Comparison of ENCODE assay signal across 43 cellular contexts in genomic region chr1:26984291-26984690, GRCh38. TPM values are rescaled to one million over a fixed set of nuclear protein-coding genes. Genes with fewer than 3 reads are reported as not detected.
"Had no signal": no experiment of that assay in that cellular context is flagged by ENCODE, and none has a peak within 500 bp of the region (broad histone marks: within the 10 kb centered on the region; RNA-seq: fewer than 3 reads in every experiment).

No MANE protein-coding gene starts in this region.

- H3K9me3 Mint-ChIP-seq: activated naive CD4-positive, alpha-beta T cell treated with anti-CD3 and anti-CD28 coated beads for 36 hours; activated naive CD4-positive, alpha-beta T cell treated with anti-CD3 and anti-CD28 coated beads, Interleukin-2, amount 10 ng/mL, durations not matched to agents 7 days and 5 days; activated naive CD4-positive, alpha-beta T cell treated with anti-CD3 and anti-CD28 coated beads, Interleukin-2, amount 50 U/mL, for 24 hours; activated naive CD4-positive, alpha-beta T cell treated with anti-CD3 and anti-CD28 coated beads, Interleukin-2, amount 50 U/mL, for 72 hours; activated naive CD8-positive, alpha-beta T cell treated with anti-CD3 and anti-CD28 coated beads for 36 hours; activated naive CD8-positive, alpha-beta T cell treated with anti-CD3 and anti-CD28 coated beads, Interleukin-2, amount 10 ng/mL, durations not matched to agents 7 days and 5 days; activated naive CD8-positive, alpha-beta T cell treated with anti-CD3 and anti-CD28 coated beads, Interleukin-2, amount 50 U/mL, for 24 hours; activated T-cell treated with anti-CD3 and anti-CD28 coated beads, Interleukin-2, amount 50 U/mL, for 24 hours; activated T-cell treated with anti-CD3 and anti-CD28 coated beads, Interleukin-2, amount 50 U/mL, for 4 hours; activated T-cell treated with anti-CD3 and anti-CD28 coated beads, Interleukin-2, amount 50 U/mL, for 72 hours; activated T-helper 1 cell treated with anti-CD3 and anti-CD28 coated beads, Interleukin-12 subunit alpha, Interleukin-12 subunit beta, Interleukin-2, Interleukin-4 antibody, amounts not matched to agents 30 ng/mL and 10 ng/mL and 1 ng/mL, durations not matched to agents 14 hours and 24 hours and 36 hours; activated T-helper 17 cell treated with anti-CD3 and anti-CD28 coated beads, Interleukin-2, amount 50 U/mL, for 72 hours; activated T-helper 2 cell treated with anti-CD3 and anti-CD28 coated beads, Interferon-gamma antibody, Interleukin-2, Interleukin-4, amounts not matched to agents 10 μg/mL and 5 μg/mL and 100 μg/mL, durations not matched to agents 14 hours and 24 hours and 36 hours; central memory CD8-positive, alpha-beta T cell had no signal

- H3K36me3 Mint-ChIP-seq: activated naive CD4-positive, alpha-beta T cell treated with anti-CD3 and anti-CD28 coated beads, Interleukin-2, amount 10 ng/mL, durations not matched to agents 7 days and 5 days; activated naive CD4-positive, alpha-beta T cell treated with anti-CD3 and anti-CD28 coated beads, Interleukin-2, amount 50 U/mL, for 24 hours; activated naive CD4-positive, alpha-beta T cell treated with anti-CD3 and anti-CD28 coated beads, Interleukin-2, amount 50 U/mL, for 72 hours; activated naive CD8-positive, alpha-beta T cell; activated naive CD8-positive, alpha-beta T cell treated with anti-CD3 and anti-CD28 coated beads for 36 hours; activated naive CD8-positive, alpha-beta T cell treated with anti-CD3 and anti-CD28 coated beads, Interleukin-2, amount 10 ng/mL, durations not matched to agents 7 days and 5 days; brain had no signal

- DNase-seq: activated effector memory CD4-positive, alpha-beta T cell treated with anti-CD3 and anti-CD28 coated beads, Interleukin-2, amount 50 U/mL, for 16 hours; activated effector memory CD4-positive, alpha-beta T cell treated with Interleukin-2 at 50 U/mL for 16 hours; activated gamma-delta T cell; activated gamma-delta T cell treated with Interleukin-2 at 50 U/mL for 16 hours; activated naive CD4-positive, alpha-beta T cell; activated naive CD4-positive, alpha-beta T cell treated with anti-CD3 and anti-CD28 coated beads for 36 hours; activated naive CD4-positive, alpha-beta T cell treated with anti-CD3 and anti-CD28 coated beads, Interleukin-2, amount 10 ng/mL, durations not matched to agents 7 days and 5 days; activated naive CD4-positive, alpha-beta T cell treated with anti-CD3 and anti-CD28 coated beads, Interleukin-2, amount 50 U/mL, for 16 hours; activated naive CD4-positive, alpha-beta T cell treated with Interleukin-2 at 50 U/mL for 16 hours; activated naive CD8-positive, alpha-beta T cell treated with anti-CD3 and anti-CD28 coated beads for 36 hours; activated naive CD8-positive, alpha-beta T cell treated with anti-CD3 and anti-CD28 coated beads, Interleukin-2, amount 10 ng/mL, durations not matched to agents 7 days and 5 days; activated naive CD8-positive, alpha-beta T cell treated with anti-CD3 and anti-CD28 coated beads, Interleukin-2, amount 50 U/mL, for 24 hours; activated T-cell treated with anti-CD3 and anti-CD28 coated beads, Interleukin-2, amount 50 U/mL, for 1 hour; activated T-cell treated with anti-CD3 and anti-CD28 coated beads, Interleukin-2, amount 50 U/mL, for 24 hours; activated T-cell treated with anti-CD3 and anti-CD28 coated beads, Interleukin-2, amount 50 U/mL, for 4 hours; activated T-cell treated with anti-CD3 and anti-CD28 coated beads, Interleukin-2, amount 50 U/mL, for 48 hours; activated T-cell treated with anti-CD3 and anti-CD28 coated beads, Interleukin-2, amount 50 U/mL, for 72 hours; adrenal gland; amniotic stem cell; amygdala; anterior cingulate cortex; aorta; body of pancreas; brain microvascular endothelial cell; caudate nucleus; central memory CD4-positive, alpha-beta T cell; cerebellar nuclear complex had no signal

- H3K27me3 ChIP-seq: ascending aorta, body of pancreas, brain microvascular endothelial cell, breast epithelium had no signal

- H3K36me3 ChIP-seq: adrenal gland, ascending aorta, brain microvascular endothelial cell, breast epithelium, cardiac muscle cell had no signal

- H3K9me3 ChIP-seq: adrenal gland, ascending aorta, body of pancreas, breast epithelium had no signal

- H3K4me1 ChIP-seq: adrenal gland, ascending aorta, breast epithelium had no signal

- H3K27me3 Mint-ChIP-seq: activated naive CD8-positive, alpha-beta T cell had no signal

- H3K4me3 Mint-ChIP-seq: activated naive CD4-positive, alpha-beta T cell treated with anti-CD3 and anti-CD28 coated beads for 36 hours; activated naive CD4-positive, alpha-beta T cell treated with anti-CD3 and anti-CD28 coated beads, Interleukin-2, amount 10 ng/mL, durations not matched to agents 7 days and 5 days; activated naive CD4-positive, alpha-beta T cell treated with anti-CD3 and anti-CD28 coated beads, Interleukin-2, amount 50 U/mL, for 24 hours; activated naive CD8-positive, alpha-beta T cell; activated naive CD8-positive, alpha-beta T cell treated with anti-CD3 and anti-CD28 coated beads for 36 hours; activated naive CD8-positive, alpha-beta T cell treated with anti-CD3 and anti-CD28 coated beads, Interleukin-2, amount 10 ng/mL, durations not matched to agents 7 days and 5 days; activated naive CD8-positive, alpha-beta T cell treated with anti-CD3 and anti-CD28 coated beads, Interleukin-2, amount 50 U/mL, for 24 hours; activated T-cell treated with anti-CD3 and anti-CD28 coated beads, Interleukin-2, amount 50 U/mL, for 24 hours; activated T-cell treated with anti-CD3 and anti-CD28 coated beads, Interleukin-2, amount 50 U/mL, for 4 hours; activated T-cell treated with anti-CD3 and anti-CD28 coated beads, Interleukin-2, amount 50 U/mL, for 72 hours; activated T-helper 1 cell treated with anti-CD3 and anti-CD28 coated beads, Interleukin-12 subunit alpha, Interleukin-12 subunit beta, Interleukin-2, Interleukin-4 antibody, amounts not matched to agents 30 ng/mL and 10 ng/mL and 1 ng/mL, durations not matched to agents 14 hours and 24 hours and 36 hours; activated T-helper 17 cell treated with anti-CD3 and anti-CD28 coated beads, Interleukin-2, amount 50 U/mL, for 72 hours; brain; central memory CD8-positive, alpha-beta T cell had no signal

- H3K4me3 ChIP-seq: adrenal gland, ascending aorta, body of pancreas, breast epithelium, cardiac muscle cell had no signal

- H3K27ac Mint-ChIP-seq: activated naive CD4-positive, alpha-beta T cell treated with anti-CD3 and anti-CD28 coated beads for 36 hours; activated naive CD4-positive, alpha-beta T cell treated with anti-CD3 and anti-CD28 coated beads, Interleukin-2, amount 10 ng/mL, durations not matched to agents 7 days and 5 days; activated naive CD4-positive, alpha-beta T cell treated with anti-CD3 and anti-CD28 coated beads, Interleukin-2, amount 50 U/mL, for 24 hours; activated naive CD4-positive, alpha-beta T cell treated with anti-CD3 and anti-CD28 coated beads, Interleukin-2, amount 50 U/mL, for 72 hours; activated naive CD8-positive, alpha-beta T cell; activated naive CD8-positive, alpha-beta T cell treated with anti-CD3 and anti-CD28 coated beads for 36 hours; activated naive CD8-positive, alpha-beta T cell treated with anti-CD3 and anti-CD28 coated beads, Interleukin-2, amount 10 ng/mL, durations not matched to agents 7 days and 5 days; activated naive CD8-positive, alpha-beta T cell treated with anti-CD3 and anti-CD28 coated beads, Interleukin-2, amount 50 U/mL, for 24 hours; activated T-cell treated with anti-CD3 and anti-CD28 coated beads, Interleukin-2, amount 50 U/mL, for 24 hours; activated T-cell treated with anti-CD3 and anti-CD28 coated beads, Interleukin-2, amount 50 U/mL, for 72 hours; activated T-helper 1 cell treated with anti-CD3 and anti-CD28 coated beads, Interleukin-12 subunit alpha, Interleukin-12 subunit beta, Interleukin-2, Interleukin-4 antibody, amounts not matched to agents 30 ng/mL and 10 ng/mL and 1 ng/mL, durations not matched to agents 14 hours and 24 hours and 36 hours; activated T-helper 17 cell treated with anti-CD3 and anti-CD28 coated beads, Interleukin-2, amount 50 U/mL, for 72 hours; activated T-helper 2 cell treated with anti-CD3 and anti-CD28 coated beads, Interferon-gamma antibody, Interleukin-2, Interleukin-4, amounts not matched to agents 10 μg/mL and 5 μg/mL and 100 μg/mL, durations not matched to agents 14 hours and 24 hours and 36 hours; brain had no signal

- H3K4me1 Mint-ChIP-seq: activated naive CD4-positive, alpha-beta T cell treated with anti-CD3 and anti-CD28 coated beads, Interleukin-2, amount 10 ng/mL, durations not matched to agents 7 days and 5 days; activated naive CD4-positive, alpha-beta T cell treated with anti-CD3 and anti-CD28 coated beads, Interleukin-2, amount 50 U/mL, for 24 hours; activated naive CD8-positive, alpha-beta T cell treated with anti-CD3 and anti-CD28 coated beads for 36 hours; activated naive CD8-positive, alpha-beta T cell treated with anti-CD3 and anti-CD28 coated beads, Interleukin-2, amount 10 ng/mL, durations not matched to agents 7 days and 5 days; activated naive CD8-positive, alpha-beta T cell treated with anti-CD3 and anti-CD28 coated beads, Interleukin-2, amount 50 U/mL, for 24 hours; activated T-helper 17 cell treated with anti-CD3 and anti-CD28 coated beads, Interleukin-2, amount 50 U/mL, for 72 hours; brain; central memory CD8-positive, alpha-beta T cell had no signal

- H3K27ac ChIP-seq: adrenal gland, ascending aorta, body of pancreas, brain microvascular endothelial cell, breast epithelium, cardiac muscle cell had no signal

- ATAC-seq: activated naive CD4-positive, alpha-beta T cell treated with anti-CD3 and anti-CD28 coated beads, Interleukin-2, amount 50 U/mL, for 72 hours; activated naive CD8-positive, alpha-beta T cell treated with anti-CD3 and anti-CD28 coated beads, Interleukin-2, amount 50 U/mL, for 24 hours; activated T-cell treated with anti-CD3 and anti-CD28 coated beads, Interleukin-2, amount 50 U/mL, for 4 hours; activated T-cell treated with anti-CD3 and anti-CD28 coated beads, Interleukin-2, amount 50 U/mL, for 72 hours; activated T-helper 17 cell treated with anti-CD3 and anti-CD28 coated beads, Interleukin-2, amount 50 U/mL, for 72 hours; body of pancreas had no signal

- FAIRE-seq: astrocyte, bronchial epithelial cell had no signal

RNA-seq across cellular contexts. Expression of gene TRNP1, which starts 9.2 kb away (rescaled TPM):
- total RNA-seq: activated naive CD8-positive, alpha-beta T cell treated with anti-CD3 and anti-CD28 coated beads, Interleukin-2, amount 10 ng/mL, durations not matched to agents 7 days and 5 days; activated T-helper 17 cell treated with anti-CD3 and anti-CD28 coated beads, Interleukin-2, amount 50 U/mL, for 72 hours had no signal

RNA-seq across cellular contexts. Expression of gene KDF1, which starts 24.0 kb away (rescaled TPM):
- total RNA-seq: activated T-cell treated with anti-CD3 and anti-CD28 coated beads, Interleukin-2, amount 50 U/mL, for 4 hours; activated T-helper 1 cell treated with anti-CD3 and anti-CD28 coated beads, Interleukin-12 subunit alpha, Interleukin-12 subunit beta, Interleukin-2, Interleukin-4 antibody, amounts not matched to agents 30 ng/mL and 10 ng/mL and 1 ng/mL, durations not matched to agents 14 hours and 24 hours and 36 hours; activated T-helper 17 cell treated with anti-CD3 and anti-CD28 coated beads, Interleukin-2, amount 50 U/mL, for 72 hours; activated T-helper 2 cell treated with anti-CD3 and anti-CD28 coated beads, Interferon-gamma antibody, Interleukin-2, Interleukin-4, amounts not matched to agents 10 μg/mL and 5 μg/mL and 100 μg/mL, durations not matched to agents 14 hours and 24 hours and 36 hours; aorta; ascending aorta; cardiac septum; cerebellum; chondrocyte had no signal

RNA-seq across cellular contexts. Expression of gene TENT5B, which starts 28.4 kb away (rescaled TPM):
- total RNA-seq: activated naive CD4-positive, alpha-beta T cell treated with anti-CD3 and anti-CD28 coated beads for 36 hours; activated naive CD8-positive, alpha-beta T cell treated with anti-CD3 and anti-CD28 coated beads for 36 hours; activated naive CD8-positive, alpha-beta T cell treated with anti-CD3 and anti-CD28 coated beads, Interleukin-2, amount 10 ng/mL, durations not matched to agents 7 days and 5 days; activated T-helper 1 cell treated with anti-CD3 and anti-CD28 coated beads, Interleukin-12 subunit alpha, Interleukin-12 subunit beta, Interleukin-2, Interleukin-4 antibody, amounts not matched to agents 30 ng/mL and 10 ng/mL and 1 ng/mL, durations not matched to agents 14 hours and 24 hours and 36 hours; activated T-helper 17 cell treated with anti-CD3 and anti-CD28 coated beads, Interleukin-2, amount 50 U/mL, for 72 hours; activated T-helper 2 cell treated with anti-CD3 and anti-CD28 coated beads, Interferon-gamma antibody, Interleukin-2, Interleukin-4, amounts not matched to agents 10 μg/mL and 5 μg/mL and 100 μg/mL, durations not matched to agents 14 hours and 24 hours and 36 hours had no signal
